Comparison of ENCODE assay signal across 11 cellular contexts in genomic region chr22:46535876-46536558, GRCh38. TPM values are rescaled to one million over a fixed set of nuclear protein-coding genes. Genes with fewer than 3 reads are reported as not detected.
DNase-seq lines count a peak whose midpoint lies in the region; ATAC-seq, FAIRE-seq and TF ChIP-seq lines count a peak whose summit lies in the region.
"Had no signal": no experiment of that assay in that cellular context is flagged by ENCODE, and none has a peak within 500 bp of the region (broad histone marks: within the 10 kb centered on the region; RNA-seq: fewer than 3 reads in every experiment).

No MANE protein-coding gene starts in this region.

- no peaks in the 10 kb centered on the region for H3K9me3 ChIP-seq in kidney (ENCODE audit: control insufficient read depth in 1 of 2, low read length in 2 of 2)

- no peak overlapping the region for H3K4me3 ChIP-seq in kidney (ENCODE audit: low read length in 2 of 2)

- H3K4me3 Mint-ChIP-seq in activated naive CD4-positive, alpha-beta T cell treated with anti-CD3 and anti-CD28 coated beads, Interleukin-2, amount 10 ng/mL, durations not matched to agents 7 days and 5 days, result peak overlapping the region; percentile 3
- peak overlapping the region; percentile 32 to 71 (median 48) for H3K4me3 Mint-ChIP-seq in brain
- H3K4me3 Mint-ChIP-seq in type B pancreatic cell, result peak overlapping the region; percentile 55

- intact Hi-C loops in kidney (cut with DNase I), result no loop called here

- ATAC-seq in activated naive CD4-positive, alpha-beta T cell treated with anti-CD3 and anti-CD28 coated beads, Interleukin-2, amount 50 U/mL, for 72 hours, result no peak

- FAIRE-seq in kidney (lab: Jason Lieb, UNC), result no peak

- CTCF ChIA-PET in activated naive CD4-positive, alpha-beta T cell treated with anti-CD3 and anti-CD28 coated beads, Interleukin-2, amount 10 ng/mL, durations not matched to agents 7 days and 5 days (lab: Charles Lee), result no interaction called here

- peaks cover 0 to 9% of the 10 kb centered on the region in 2 donors for H3K36me3 ChIP-seq in kidney (ENCODE audit: control insufficient read depth in 1 of 2, insufficient read depth in 2 of 2, low read length in 2 of 2)

- peaks cover 74% of the 10 kb centered on the region for H3K27me3 Mint-ChIP-seq in activated naive CD4-positive, alpha-beta T cell treated with anti-CD3 and anti-CD28 coated beads, Interleukin-2, amount 10 ng/mL, durations not matched to agents 7 days and 5 days
- H3K27me3 Mint-ChIP-seq in brain (peaks cover 25% of the 10 kb centered on the region), type B pancreatic cell (peaks cover 25% of the 10 kb centered on the region)

- H3K36me3 Mint-ChIP-seq in activated naive CD4-positive, alpha-beta T cell treated with anti-CD3 and anti-CD28 coated beads, Interleukin-2, amount 10 ng/mL, durations not matched to agents 7 days and 5 days, result no peaks in the 10 kb centered on the region
- H3K36me3 Mint-ChIP-seq in activated naive CD4-positive, alpha-beta T cell treated with anti-CD3 and anti-CD28 coated beads, Interleukin-2, amount 50 U/mL, for 72 hours, result no peaks in the 10 kb centered on the region
- H3K36me3 Mint-ChIP-seq in brain, result peaks cover 34% of the 10 kb centered on the region
- peaks cover 10% of the 10 kb centered on the region for H3K36me3 Mint-ChIP-seq in type B pancreatic cell

- no peaks in the 10 kb centered on the region for H3K9me3 Mint-ChIP-seq in activated naive CD4-positive, alpha-beta T cell treated with anti-CD3 and anti-CD28 coated beads, Interleukin-2, amount 10 ng/mL, durations not matched to agents 7 days and 5 days
- no peaks in the 10 kb centered on the region for H3K9me3 Mint-ChIP-seq in activated naive CD4-positive, alpha-beta T cell treated with anti-CD3 and anti-CD28 coated beads, Interleukin-2, amount 50 U/mL, for 72 hours
- H3K9me3 Mint-ChIP-seq in brain, result peaks cover 6 to 39% (median 12%) of the 10 kb centered on the region in 5 experiments
- no peaks in the 10 kb centered on the region for H3K9me3 Mint-ChIP-seq in type B pancreatic cell

- H3K27ac ChIP-seq in kidney (ENCODE audit: low read depth in 2 of 2, low read length in 2 of 2), result no peak overlapping the region

- no peak overlapping the region for H3K9ac ChIP-seq in kidney (ENCODE audit: low read length in 2 of 2)

- no peak overlapping the region for H3K27ac Mint-ChIP-seq in activated naive CD4-positive, alpha-beta T cell treated with anti-CD3 and anti-CD28 coated beads, Interleukin-2, amount 10 ng/mL, durations not matched to agents 7 days and 5 days
- no peak overlapping the region for H3K27ac Mint-ChIP-seq in activated naive CD4-positive, alpha-beta T cell treated with anti-CD3 and anti-CD28 coated beads, Interleukin-2, amount 50 U/mL, for 72 hours
- no peak overlapping the region for H3K27ac Mint-ChIP-seq in brain
- H3K27ac Mint-ChIP-seq in type B pancreatic cell, result no peak overlapping the region

- peaks cover under 1 to 18% of the 10 kb centered on the region in 2 donors for H3K4me1 ChIP-seq in kidney (ENCODE audit: control insufficient read depth in 1 of 2, insufficient read depth in 1 of 2, low read depth in 1 of 2, low read length in 2 of 2)

- DNase-seq in activated naive CD4-positive, alpha-beta T cell treated with anti-CD3 and anti-CD28 coated beads, Interleukin-2, amount 10 ng/mL, durations not matched to agents 7 days and 5 days, result no peak
- no peak for DNase-seq in activated naive CD4-positive, alpha-beta T cell treated with anti-CD3 and anti-CD28 coated beads, Interleukin-2, amount 50 U/mL, for 72 hours (ENCODE audit: low spot score in 2 of 2)
- DNase-seq in kidney (peak; percentile 80), type B pancreatic cell (ENCODE audit: extremely low spot score, unreplicated experiment) (no peak), SIG-M5 treated with dmso at 0.1 percent for 504 hours (lab: John Stamatoyannopoulos, UW; ENCODE audit: unreplicated experiment) (no peak)
- DNase-seq in stimulated activated CD4-positive, alpha-beta T cell treated with anti-CD3 and anti-CD28 coated beads, Interleukin-1b, Interleukin-23, amount 100 ng/mL, for 48 hours, result no peak
- no peak for DNase-seq in stimulated activated naive CD4-positive, alpha-beta T cell treated with Interleukin-2 at 50 U/mL for 16 hours (lab: John Stamatoyannopoulos, UW)
- DNase-seq: activated CD4-positive, alpha-beta T cell treated with anti-CD3 and anti-CD28 coated beads for 4 hours; central memory CD4-positive, alpha-beta T cell; DMS153 had no signal

- peaks cover 9% of the 10 kb centered on the region for H3K4me1 Mint-ChIP-seq in activated naive CD4-positive, alpha-beta T cell treated with anti-CD3 and anti-CD28 coated beads, Interleukin-2, amount 10 ng/mL, durations not matched to agents 7 days and 5 days
- peaks cover 35% of the 10 kb centered on the region for H3K4me1 Mint-ChIP-seq in brain
- H3K4me1 Mint-ChIP-seq in type B pancreatic cell (ENCODE audit: unreplicated experiment), result peaks cover 17% of the 10 kb centered on the region

- TF ChIP-seq CTCF in brain (conservative IDR thresholded peaks at IDR 0.05) (no peak), kidney (IDR thresholded peaks at IDR 0.05; ENCODE audit: borderline replicate concordance, extremely low read depth, insufficient read depth) (no peak), type B pancreatic cell (conservative IDR thresholded peaks at IDR 0.05) (no peak)

RNA-seq across cellular contexts. Expression of gene CELSR1, which starts 1.4 kb away (rescaled TPM):
- total RNA-seq in activated naive CD4-positive, alpha-beta T cell treated with anti-CD3 and anti-CD28 coated beads, Interleukin-2, amount 50 U/mL, for 72 hours, result 1 to 10 TPM in 1 of 2 donors, under 1 TPM in 1; 0.54 to 1.1 TPM
- polyA plus RNA-seq in brain (ENCODE audit: insufficient read depth, low read depth, low replicate concordance) (1.5 TPM), kidney (ENCODE audit: insufficient read depth, low read depth, low replicate concordance) (15.7 TPM)
- total RNA-seq in kidney (49.9 TPM), type B pancreatic cell (ENCODE audit: low replicate concordance) (27.8 and 67.1 TPM in 2 replicates)

Comparison
In these comparisons a context has a peak if more than half of its experiments do, and no peak if none do; other contexts are left out.
1. H3K4me3 Mint-ChIP-seq: peak in every context shown above with its lines; median percentile 55 in type B pancreatic cell; 48 in brain; 3 in activated naive CD4-positive, alpha-beta T cell treated with anti-CD3 and anti-CD28 coated beads, Interleukin-2, amount 10 ng/mL, durations not matched to agents 7 days and 5 days.
2. RNA of gene CELSR1, which starts 1.4 kb away (total RNA-seq): 49.9 TPM in kidney (single experiment) and 27.8 to 67.1 TPM in type B pancreatic cell; 0.54 to 1.1 TPM in activated naive CD4-positive, alpha-beta T cell treated with anti-CD3 and anti-CD28 coated beads, Interleukin-2, amount 50 U/mL, for 72 hours; every median in the first group is over 10 times any median in the second.